ENCODE assay signal across 7 cellular contexts in genomic region chr11:6481012-6481923, GRCh38. TPM values are rescaled to one million over a fixed set of nuclear protein-coding genes. Genes with fewer than 3 reads are reported as not detected.
DNase-seq lines count a peak whose midpoint lies in the region; ATAC-seq and TF ChIP-seq lines count a peak whose summit lies in the region.

Gene ARFIP2, minus strand, starts transcription at chr11:6481331. Its CDS starts 910 bp downstream, at chr11:6480421.
Gene TIMM10B, plus strand, starts transcription at chr11:6481501. Its CDS starts 16 bp downstream, at chr11:6481517.

- H2AFZ ChIP-seq in hepatocyte, result peak within 1 kb of the TSS; percentile 4

- WGBS in hepatocyte (ENCODE audit: low lambda C conversion rate, missing lambda C conversion rate), result under 1% methylated on average over 65 of the region's 66 CpGs

- H3K4me3 ChIP-seq in hepatocyte, result peak within 1 kb of the TSS; percentile 47

- peak; percentile 96 to 97 for DNase-seq in NCI-H2081 (lab: John Stamatoyannopoulos, UW)
- DNase-seq in T1000 (lab: John Stamatoyannopoulos, UW), result peak; percentile 85
- DNase-seq in astrocyte of the hippocampus (ENCODE audit: low read depth, low spot score), result peak; percentile 99
- peak; percentile 98 for DNase-seq in hepatocyte (ENCODE audit: low spot score)
- peak; percentile 95 for DNase-seq in renal cortical epithelial cell (ENCODE audit: low read depth)

- H3K9me2 ChIP-seq in hepatocyte (replicated peaks; ENCODE audit: insufficient read depth), result no peaks in the 10 kb centered on the region

- H3K4me1 ChIP-seq in hepatocyte (ENCODE audit: insufficient read depth), result peaks cover 13% of the 10 kb centered on the region

- H3K9me3 ChIP-seq in hepatocyte (ENCODE audit: low read depth), result no peaks in the 10 kb centered on the region

- peak; percentile 96 for ATAC-seq in GM18508 (IDR thresholded peaks at IDR 0.05; ENCODE audit: insufficient read depth, unreplicated experiment)
- peak; percentile 99 for ATAC-seq in HG03025 (IDR thresholded peaks at IDR 0.05; ENCODE audit: low FRiP score, unreplicated experiment)

- peak within 1 kb of the TSS; percentile 95 for H3K4me2 ChIP-seq in hepatocyte

- peaks cover 3% of the 10 kb centered on the region for H4K20me1 ChIP-seq in hepatocyte (ENCODE audit: insufficient read depth, poor library complexity, severe bottlenecking)

- peaks cover 47% of the 10 kb centered on the region for H3K79me2 ChIP-seq in hepatocyte

- no peak for TF ChIP-seq CTCF in hepatocyte (IDR thresholded peaks at IDR 0.05; ENCODE audit: poor library complexity)

- H3K36me3 ChIP-seq in hepatocyte (replicated peaks; ENCODE audit: insufficient read depth, low read depth), result no peaks in the 10 kb centered on the region

- H3K27me3 ChIP-seq in hepatocyte, result no peaks in the 10 kb centered on the region

- H3K27ac ChIP-seq in hepatocyte, result peak within 1 kb of the TSS; percentile 94

RNA-seq across cellular contexts. Expression of gene ARFIP2, which starts in this region (rescaled TPM):
- 78.0 and 90.1 TPM in 2 replicates for total RNA-seq in hepatocyte
- 94.9 and 108 TPM in 2 replicates for polyA plus RNA-seq in hepatocyte
- 64.5 and 78.0 TPM in 2 replicates for total RNA-seq in renal cortical epithelial cell

RNA-seq across cellular contexts. Expression of gene TIMM10B, which starts in this region (rescaled TPM):
- total RNA-seq in hepatocyte (56.3 and 68.0 TPM in 2 replicates), renal cortical epithelial cell (34.7 and 38.7 TPM in 2 replicates)
- 52.1 and 65.8 TPM in 2 replicates for polyA plus RNA-seq in hepatocyte

Comparison
In these comparisons a context has a peak if more than half of its experiments do, and no peak if none do; other contexts are left out.
1. Peak in every context shown above with its lines: DNase-seq, ATAC-seq, H3K4me3 ChIP-seq and H3K27ac ChIP-seq.